Comparison of ENCODE assay signal across 22 cellular contexts in genomic region chr5:35771839-35772238, GRCh38.
"Had no signal": no experiment of that assay in that cellular context is flagged by ENCODE, and none has a peak within 500 bp of the region (broad histone marks: within the 10 kb centered on the region; RNA-seq: fewer than 3 reads in every experiment).

No MANE protein-coding gene starts in this region.

- H3K4me1 Mint-ChIP-seq: activated B cell treated with CpG ODN at 0.5 μM for 24 hours; mesothelial cell of epicardium; nephron; stimulated activated naive B cell treated with anti-CD40 and anti-IgM and Interleukin-4, amounts not matched to agents 10 μg/mL and 1 μg/mL and 100 μg/mL, for 72 hours had no signal

- H3K27ac ChIP-seq: ascending aorta, coronary artery, sigmoid colon, tibial artery had no signal

- H3K36me3 ChIP-seq: ascending aorta, sigmoid colon, tibial artery had no signal

- ATAC-seq: left lobe of liver; stimulated activated naive B cell treated with anti-CD40 and anti-IgM and Interleukin-4, amounts not matched to agents 10 μg/mL and 1 μg/mL and 100 μg/mL, for 72 hours had no signal

- H3K4me3 Mint-ChIP-seq: activated B cell treated with CpG ODN at 0.5 μM for 24 hours; activated CD4-positive, alpha-beta T cell treated with anti-CD3 and anti-CD28 coated beads, Interleukin-2, amount 10 ng/mL, durations not matched to agents 7 days and 5 days; activated naive CD4-positive, alpha-beta T cell treated with anti-CD3 and anti-CD28 coated beads, Interleukin-2, amount 10 ng/mL, durations not matched to agents 7 days and 5 days; mesothelial cell of epicardium; nephron; stimulated activated naive B cell treated with anti-CD40 and anti-IgM and Interleukin-4, amounts not matched to agents 10 μg/mL and 1 μg/mL and 100 μg/mL, for 72 hours; T-helper 2 cell treated with Interferon-gamma antibody and Interleukin-4, amounts not matched to agents 5 μg/mL and 100 μg/mL, for 36 hours had no signal

- H3K27me3 ChIP-seq: ascending aorta, sigmoid colon, tibial artery had no signal

- H3K9me3 ChIP-seq: ascending aorta, sigmoid colon, tibial artery had no signal

- H3K27ac Mint-ChIP-seq: activated B cell treated with CpG ODN at 0.5 μM for 24 hours; activated CD4-positive, alpha-beta T cell treated with anti-CD3 and anti-CD28 coated beads, Interleukin-2, amount 10 ng/mL, durations not matched to agents 7 days and 5 days; activated naive CD4-positive, alpha-beta T cell treated with anti-CD3 and anti-CD28 coated beads, Interleukin-2, amount 10 ng/mL, durations not matched to agents 7 days and 5 days; mesothelial cell of epicardium; nephron; stimulated activated naive B cell treated with anti-CD40 and anti-IgM and Interleukin-4, amounts not matched to agents 10 μg/mL and 1 μg/mL and 100 μg/mL, for 72 hours; T-helper 2 cell treated with Interferon-gamma antibody and Interleukin-4, amounts not matched to agents 5 μg/mL and 100 μg/mL, for 36 hours had no signal

- H3K4me3 ChIP-seq: ascending aorta, coronary artery, lung, sigmoid colon, tibial artery had no signal

- H3K36me3 Mint-ChIP-seq: mesothelial cell of epicardium; stimulated activated naive B cell treated with anti-CD40 and anti-IgM and Interleukin-4, amounts not matched to agents 10 μg/mL and 1 μg/mL and 100 μg/mL, for 72 hours had no signal

- DNase-seq: activated B cell treated with CpG ODN at 0.5 μM for 24 hours; activated CD4-positive, alpha-beta T cell treated with anti-CD3 and anti-CD28 coated beads, Interleukin-2, amount 10 ng/mL, durations not matched to agents 7 days and 5 days; activated CD8-positive, alpha-beta memory T cell treated with anti-CD3 and anti-CD28 coated beads for 24 hours; activated CD8-positive, alpha-beta memory T cell treated with anti-CD3 and anti-CD28 coated beads, Interleukin-2, amount 50 U/mL, for 48 hours; activated effector memory CD4-positive, alpha-beta T cell treated with Interleukin-2 at 50 U/mL for 16 hours; activated naive CD4-positive, alpha-beta T cell treated with anti-CD3 and anti-CD28 coated beads, Interleukin-2, amount 10 ng/mL, durations not matched to agents 7 days and 5 days; activated T-cell treated with anti-CD3 and anti-CD28 coated beads, Interleukin-2, amount 50 U/mL, for 48 hours; hypothalamus; kidney; nucleus accumbens; posterior cingulate gyrus; sigmoid colon; stimulated activated naive B cell treated with anti-CD40 and anti-IgM and Interleukin-4, amounts not matched to agents 10 μg/mL and 1 μg/mL and 100 μg/mL, for 72 hours; substantia nigra; tibial artery had no signal

- H3K9me3 Mint-ChIP-seq: activated B cell treated with CpG ODN at 0.5 μM for 24 hours; activated CD4-positive, alpha-beta T cell treated with anti-CD3 and anti-CD28 coated beads, Interleukin-2, amount 10 ng/mL, durations not matched to agents 7 days and 5 days; activated naive CD4-positive, alpha-beta T cell treated with anti-CD3 and anti-CD28 coated beads, Interleukin-2, amount 10 ng/mL, durations not matched to agents 7 days and 5 days; mesothelial cell of epicardium; nephron; stimulated activated naive B cell treated with anti-CD40 and anti-IgM and Interleukin-4, amounts not matched to agents 10 μg/mL and 1 μg/mL and 100 μg/mL, for 72 hours; T-helper 2 cell treated with Interferon-gamma antibody and Interleukin-4, amounts not matched to agents 5 μg/mL and 100 μg/mL, for 36 hours had no signal

- H3K27me3 Mint-ChIP-seq: activated B cell treated with CpG ODN at 0.5 μM for 24 hours; activated CD4-positive, alpha-beta T cell treated with anti-CD3 and anti-CD28 coated beads, Interleukin-2, amount 10 ng/mL, durations not matched to agents 7 days and 5 days; activated naive CD4-positive, alpha-beta T cell treated with anti-CD3 and anti-CD28 coated beads, Interleukin-2, amount 10 ng/mL, durations not matched to agents 7 days and 5 days; stimulated activated naive B cell treated with anti-CD40 and anti-IgM and Interleukin-4, amounts not matched to agents 10 μg/mL and 1 μg/mL and 100 μg/mL, for 72 hours had no signal

- H3K4me1 ChIP-seq: ascending aorta, sigmoid colon, tibial artery had no signal
